13 cellular contexts compared by ENCODE assay signal in genomic region chr1:47894718-47895393, GRCh38.
A peak's percentile ranks its signal among the peaks of the same experiment; 100 is the strongest.
DNase-seq lines count a peak whose midpoint lies in the region; ATAC-seq and TF ChIP-seq lines count a peak whose summit lies in the region.
"Had no signal": no experiment of that assay in that cellular context is flagged by ENCODE, and none has a peak within 500 bp of the region (broad histone marks: within the 10 kb centered on the region; RNA-seq: fewer than 3 reads in every experiment).

No MANE protein-coding gene starts in this region.

- peak; percentile 95 to 96 for ATAC-seq in gastrocnemius medialis
- ATAC-seq in activated naive CD4-positive, alpha-beta T cell treated with anti-CD3 and anti-CD28 coated beads, Interleukin-2, amount 50 U/mL, for 72 hours = no peak
- ATAC-seq: sciatic nerve, SK-N-SH treated with all-trans-retinoic acid at 6 μM for 48 hours had no signal

- TF ChIP-seq POLR2A in gastrocnemius medialis (IDR thresholded peaks at IDR 0.05) = peak; percentile 60 to 69

- H3K27me3 ChIP-seq in gastrocnemius medialis = no peaks in the 10 kb centered on the region

- H3K9me3 Mint-ChIP-seq in activated naive CD4-positive, alpha-beta T cell treated with anti-CD3 and anti-CD28 coated beads, Interleukin-2, amount 50 U/mL, for 72 hours = no peaks in the 10 kb centered on the region
- H3K9me3 Mint-ChIP-seq: central memory CD8-positive, alpha-beta T cell; stimulated activated naive CD8-positive, alpha-beta T cell treated with anti-CD3 and anti-CD28 coated beads, Interleukin-15, Interleukin-2, amounts not matched to agents 100 ng/mL and 50 ng/mL, for 24 hours had no signal

- H3K36me3 ChIP-seq in gastrocnemius medialis = no peaks in the 10 kb centered on the region

- H3K27ac Mint-ChIP-seq in activated naive CD4-positive, alpha-beta T cell treated with anti-CD3 and anti-CD28 coated beads, Interleukin-2, amount 50 U/mL, for 72 hours = no peak overlapping the region
- H3K27ac Mint-ChIP-seq: stimulated activated naive CD8-positive, alpha-beta T cell treated with anti-CD3 and anti-CD28 coated beads, Interleukin-15, Interleukin-2, amounts not matched to agents 100 ng/mL and 50 ng/mL, for 24 hours had no signal

- H3K27ac ChIP-seq in gastrocnemius medialis = peak overlapping the region; percentile 67 to 89 (median 72)

- no peaks in the 10 kb centered on the region for H3K9me3 ChIP-seq in gastrocnemius medialis

- no peak for TF ChIP-seq CTCF in foreskin fibroblast (IDR thresholded peaks at IDR 0.05; ENCODE audit: low read depth, low read length)
- TF ChIP-seq CTCF in gastrocnemius medialis (IDR thresholded peaks at IDR 0.05 in 4 of 5, conservative IDR thresholded peaks at IDR 0.05 in 1 of 5) = no peak

- in situ Hi-C loops in gastrocnemius medialis (cut with MboI; ENCODE audit: low sequenced_read_pairs in 4 of 4) = no loop called here
- in situ Hi-C loops in G401 (cut with HindIII; ENCODE audit: low sequenced_read_pairs) = no loop called here

- H3K4me1 ChIP-seq in gastrocnemius medialis = peaks cover 8 to 47% of the 10 kb centered on the region in 2 donors

- DNase-seq in HPDE6-E6E7 (ENCODE audit: extremely low spot score) = peak; percentile 21
- DNase-seq in RPMI7951 (ENCODE audit: low read depth) = peak; percentile 87
- DNase-seq in foreskin fibroblast = peak; percentile 57 to 86
- peak; percentile 87 to 89 for DNase-seq in gastrocnemius medialis
- no peak for DNase-seq in NCI-H1436 treated with DMSO at 0.1 percent for 48 hours (lab: John Stamatoyannopoulos, UW)
- no peak for DNase-seq in activated naive CD4-positive, alpha-beta T cell treated with anti-CD3 and anti-CD28 coated beads, Interleukin-2, amount 50 U/mL, for 72 hours (ENCODE audit: low spot score in 2 of 2)
- no peak for DNase-seq in G401 (ENCODE audit: low spot score)
- DNase-seq in effector CD4-positive, alpha-beta T cell = no peak
- DNase-seq: NCI-H1092 treated with DMSO at 0.1 percent for 48 hours had no signal

- intact Hi-C loops in gastrocnemius medialis (cut with DNase I; ENCODE audit: low total_unique reads) = loop anchor here (2.0 kb wide), 1 partner anchor 124 kb away; no protein-coding TSS in a partner anchor

- H3K4me3 ChIP-seq in foreskin fibroblast (ENCODE audit: low read depth in 1 of 2, low read length in 2 of 2) = no peak overlapping the region
- no peak overlapping the region for H3K4me3 ChIP-seq in gastrocnemius medialis

- no peaks in the 10 kb centered on the region for H3K36me3 Mint-ChIP-seq in activated naive CD4-positive, alpha-beta T cell treated with anti-CD3 and anti-CD28 coated beads, Interleukin-2, amount 50 U/mL, for 72 hours

Comparison
In these comparisons a context has a peak if more than half of its experiments do, and no peak if none do; other contexts are left out.
1. DNase-seq: peak in HPDE6-E6E7 (single experiment), RPMI7951 (single experiment), foreskin fibroblast (2 of 2) and gastrocnemius medialis (2 of 2); none in NCI-H1436 treated with DMSO at 0.1 percent for 48 hours (single experiment), activated naive CD4-positive, alpha-beta T cell treated with anti-CD3 and anti-CD28 coated beads, Interleukin-2, amount 50 U/mL, for 72 hours (0 of 2), G401 (single experiment) and effector CD4-positive, alpha-beta T cell (single experiment).
2. ATAC-seq: peak in gastrocnemius medialis (2 of 2); none in activated naive CD4-positive, alpha-beta T cell treated with anti-CD3 and anti-CD28 coated beads, Interleukin-2, amount 50 U/mL, for 72 hours (0 of 2).